Comparison of ENCODE assay signal across 15 cellular contexts in genomic region chr1:167109125-167109524, GRCh38. TPM values are rescaled to one million over a fixed set of nuclear protein-coding genes. Genes with fewer than 3 reads are reported as not detected.
DNase-seq lines count a peak whose midpoint lies in the region; ATAC-seq and TF ChIP-seq lines count a peak whose summit lies in the region.
"Had no signal": no experiment of that assay in that cellular context is flagged by ENCODE, and none has a peak within 500 bp of the region (broad histone marks: within the 10 kb centered on the region; RNA-seq: fewer than 3 reads in every experiment).

No MANE protein-coding gene starts in this region.

- H3K4me3 ChIP-seq in breast epithelium, result no peak overlapping the region
- H3K4me3 ChIP-seq in skeletal muscle tissue (ENCODE audit: low read length in 3 of 3), result no peak overlapping the region
- H3K4me3 ChIP-seq: coronary artery, left lung, vagina had no signal

- H3K4me3 Mint-ChIP-seq in MCF 10A (ENCODE audit: unreplicated experiment), result no peak overlapping the region
- no peak overlapping the region for H3K4me3 Mint-ChIP-seq in activated naive CD8-positive, alpha-beta T cell treated with anti-CD3 and anti-CD28 coated beads, Interleukin-2, amount 50 U/mL, for 24 hours

- H3K9ac ChIP-seq in skeletal muscle tissue (ENCODE audit: low read depth in 1 of 3, low read length in 3 of 3), result peak overlapping the region; percentile 10 to 61 (median 28)

- H3K9me3 ChIP-seq in breast epithelium, result no peaks in the 10 kb centered on the region
- no peaks in the 10 kb centered on the region for H3K9me3 ChIP-seq in skeletal muscle tissue (ENCODE audit: control insufficient read depth in 3 of 3, low read length in 3 of 3)
- H3K9me3 ChIP-seq: BE2C, left lung, vagina had no signal

- DNase-seq in MCF 10A (ENCODE audit: unreplicated experiment) (peak; percentile 26), breast epithelium (ENCODE audit: low spot score in 2 of 2) (no peak), M059J (ENCODE audit: low read depth) (peak; percentile 81), superior temporal gyrus (ENCODE audit: extremely low spot score) (no peak), NCI-H1694 treated with DMSO at 0.1 percent for 48 hours (lab: John Stamatoyannopoulos, UW) (no peak)
- DNase-seq in activated naive CD8-positive, alpha-beta T cell treated with anti-CD3 and anti-CD28 coated beads, Interleukin-2, amount 50 U/mL, for 24 hours, result no peak
- DNase-seq: BE2C, foreskin melanocyte, left lung had no signal

- no TSS peak for BruUV-seq in MCF 10A (replicated peaks; lab: Mats Ljungman, UMichigan)

- H3K27ac ChIP-seq in breast epithelium, result peak overlapping the region in 1 of 2 donors; percentile 19
- H3K27ac ChIP-seq in skeletal muscle tissue (ENCODE audit: low read depth, low read length), result peak overlapping the region; percentile 90
- H3K27ac ChIP-seq: coronary artery, left lung, vagina had no signal

- no peaks in the 10 kb centered on the region for H3K27me3 ChIP-seq in breast epithelium
- no peaks in the 10 kb centered on the region for H3K27me3 ChIP-seq in skeletal muscle tissue (ENCODE audit: control insufficient read depth in 3 of 3, insufficient read depth in 3 of 3, low read length in 3 of 3)
- H3K27me3 ChIP-seq: left lung, vagina had no signal

- H3K4me1 ChIP-seq in breast epithelium (no peaks in the 10 kb centered on the region), skeletal muscle tissue (ENCODE audit: control insufficient read depth in 3 of 3, insufficient read depth in 3 of 3, low read length in 3 of 3) (peaks cover 53 to 67% (median 53%) of the 10 kb centered on the region in 3 donors)
- H3K4me1 ChIP-seq: BE2C, left lung, vagina had no signal

- POLR2A ChIA-PET in MCF 10A (lab: Yijun Ruan, JAX), result interaction anchor here (1.4 kb wide), 1 partner anchor 11 kb away, joined by 4 read pairs; no protein-coding TSS in a partner anchor

- H3K9me3 Mint-ChIP-seq in MCF 10A (ENCODE audit: unreplicated experiment), result no peaks in the 10 kb centered on the region
- no peaks in the 10 kb centered on the region for H3K9me3 Mint-ChIP-seq in activated naive CD8-positive, alpha-beta T cell treated with anti-CD3 and anti-CD28 coated beads, Interleukin-2, amount 50 U/mL, for 24 hours

- intact Hi-C loops in MCF 10A (cut with micrococcal nuclease) (no loop called here), breast epithelium (cut with DNase I; ENCODE audit: low total_unique reads) (no loop called here)

- CTCF ChIA-PET in MCF 10A (lab: Yijun Ruan, JAX), result interaction anchor here (0.7 to 3.3 kb wide), 5 partner anchors 9 to 50 kb away, joined by 3 to 10 read pairs (median 3); no protein-coding TSS in a partner anchor

- no peak for TF ChIP-seq POLR2A in breast epithelium (IDR thresholded peaks at IDR 0.05)

- no peaks in the 10 kb centered on the region for H3K36me3 Mint-ChIP-seq in MCF 10A (ENCODE audit: insufficient read depth, unreplicated experiment)
- no peaks in the 10 kb centered on the region for H3K36me3 Mint-ChIP-seq in activated naive CD8-positive, alpha-beta T cell treated with anti-CD3 and anti-CD28 coated beads, Interleukin-2, amount 50 U/mL, for 24 hours (ENCODE audit: low read depth)

- H3K4me1 Mint-ChIP-seq in MCF 10A (ENCODE audit: insufficient read depth, unreplicated experiment), result peaks cover 17% of the 10 kb centered on the region
- H3K4me1 Mint-ChIP-seq in activated naive CD8-positive, alpha-beta T cell treated with anti-CD3 and anti-CD28 coated beads, Interleukin-2, amount 50 U/mL, for 24 hours, result peaks cover 48% of the 10 kb centered on the region

- no peak for TF ChIP-seq CTCF in MCF 10A (IDR thresholded peaks at IDR 0.05; ENCODE audit: unreplicated experiment)
- TF ChIP-seq CTCF in breast epithelium (IDR thresholded peaks at IDR 0.05), result no peak

- peak overlapping the region; percentile 47 for H3K27ac Mint-ChIP-seq in MCF 10A (ENCODE audit: low read depth, unreplicated experiment)
- peak overlapping the region; percentile 57 for H3K27ac Mint-ChIP-seq in activated naive CD8-positive, alpha-beta T cell treated with anti-CD3 and anti-CD28 coated beads, Interleukin-2, amount 50 U/mL, for 24 hours

- no peaks in the 10 kb centered on the region for H3K36me3 ChIP-seq in breast epithelium
- H3K36me3 ChIP-seq in skeletal muscle tissue (ENCODE audit: control insufficient read depth in 3 of 3, insufficient read depth in 3 of 3, low read length in 3 of 3), result peaks cover 7 to 24% (median 14%) of the 10 kb centered on the region in 3 donors
- H3K36me3 ChIP-seq: BE2C, left lung, vagina had no signal

- no peaks in the 10 kb centered on the region for H3K27me3 Mint-ChIP-seq in MCF 10A (ENCODE audit: insufficient read depth, unreplicated experiment)
- H3K27me3 Mint-ChIP-seq in activated naive CD8-positive, alpha-beta T cell treated with anti-CD3 and anti-CD28 coated beads, Interleukin-2, amount 50 U/mL, for 24 hours, result peaks cover 2% of the 10 kb centered on the region

- no peak for ATAC-seq in activated naive CD8-positive, alpha-beta T cell treated with anti-CD3 and anti-CD28 coated beads, Interleukin-2, amount 50 U/mL, for 24 hours
- no peak for ATAC-seq in HG03135 (IDR thresholded peaks at IDR 0.05; ENCODE audit: unreplicated experiment)
- ATAC-seq: left lung had no signal

RNA-seq across cellular contexts. Expression of gene STYXL2, which starts 15.2 kb away (rescaled TPM):
- total RNA-seq in MCF 10A (2022), result not detected in 2 replicates
- total RNA-seq in breast epithelium, result under 1 TPM in 2 of 3 donors, not detected in 1; 0.16 to 0.33 TPM
- 0.02 TPM in 1 of 2 replicates, not detected in the other for total RNA-seq in M059J (2014; rRNA removed; shearing (Covaris generic))
- 99.7 TPM for total RNA-seq in skeletal muscle tissue
- total RNA-seq: NCI-H460, vagina had no signal

RNA-seq across cellular contexts. Expression of gene GPA33, which starts 18.9 kb away (rescaled TPM):
- not detected in 2 replicates for total RNA-seq in MCF 10A (2022)
- total RNA-seq in breast epithelium, result 1 to 10 TPM in 1 of 3 donors, under 1 TPM in 2; 0.15 to 3.6 (median 0.16) TPM
- 0.02 and 0.12 TPM in 2 replicates for total RNA-seq in M059J (2014; rRNA removed; shearing (Covaris generic))
- total RNA-seq in skeletal muscle tissue, result under 0.01 TPM
- total RNA-seq: NCI-H460, posterior vena cava had no signal

Comparison
In these comparisons a context has a peak if more than half of its experiments do, and no peak if none do; other contexts are left out.
1. DNase-seq: peak in MCF 10A (single experiment) and M059J (single experiment); none in breast epithelium (0 of 2), activated naive CD8-positive, alpha-beta T cell treated with anti-CD3 and anti-CD28 coated beads, Interleukin-2, amount 50 U/mL, for 24 hours (single experiment), superior temporal gyrus (single experiment) and NCI-H1694 treated with DMSO at 0.1 percent for 48 hours (single experiment).
2. RNA of gene STYXL2, which starts 15.2 kb away (total RNA-seq): 99.7 TPM in skeletal muscle tissue (single experiment); 0.16 to 0.33 TPM in breast epithelium, not detected in MCF 10A and 0.02 TPM in M059J; every median in the first group is over 10 times any median in the second.